Comparison of ENCODE assay signal across 1 cellular context in genomic region chr5:73338201-73339126, GRCh38.
TF ChIP-seq lines count a peak whose summit lies in the region.

No MANE protein-coding gene starts in this region.

TF ChIP-seq in HEK293, 187 proteins besides CTCF, POLR2A, EP300 and RAD21 (continued from another document and continues in another):
- TF ChIP-seq ZXDB (tag by site-specific recombination; IDR thresholded peaks at IDR 0.05) (0 out of 2 replicates have a peak, but pooled peaks have one; percentile 19), ZNF335 (tag by site-specific recombination; conservative IDR thresholded peaks at IDR 0.05) (peak; percentile 86), PRDM4 (tag by site-specific recombination; IDR thresholded peaks at IDR 0.05) (no peak; the same call in none of the 2 replicates), RBAK (tag by site-specific recombination; IDR thresholded peaks at IDR 0.05) (no peak), BCL6B (tag by site-specific recombination; IDR thresholded peaks at IDR 0.05) (peak; percentile 89), OVOL3 (tag by site-specific recombination; IDR thresholded peaks at IDR 0.05) (no peak), ZNF791 (tag by site-specific recombination; IDR thresholded peaks at IDR 0.05) (no peak), ZNF621 (tag by site-specific recombination; IDR thresholded peaks at IDR 0.05) (no peak), PRDM6 (tag by site-specific recombination; IDR thresholded peaks at IDR 0.05) (peak; percentile 45; the same call in 1 of the 2 replicates), TRIM28 (IDR thresholded peaks at IDR 0.05; ENCODE audit: borderline replicate concordance, low read length) (no peak), YY2 (tag by site-specific recombination; IDR thresholded peaks at IDR 0.05) (no peak), ZNF18 (tag by site-specific recombination; IDR thresholded peaks at IDR 0.05) (no peak), ZNF341 (tag by site-specific recombination; IDR thresholded peaks at IDR 0.05; ENCODE audit: low read depth) (no peak), ZNF391 (tag by site-specific recombination; IDR thresholded peaks at IDR 0.05; ENCODE audit: borderline replicate concordance, low read depth) (no peak), ZNF132 (tag by site-specific recombination; IDR thresholded peaks at IDR 0.05; ENCODE audit: borderline replicate concordance) (no peak), ZNF121 (tag by site-specific recombination; IDR thresholded peaks at IDR 0.05) (no peak), ZNF10 (tag by site-specific recombination; IDR thresholded peaks at IDR 0.05) (no peak), ZNF19 (tag by site-specific recombination; IDR thresholded peaks at IDR 0.05; ENCODE audit: low read depth) (no peak), ZBTB26 (tag by site-specific recombination; optimal IDR thresholded peaks at IDR 0.05) (no peak), ZNF248 (tag by site-specific recombination; IDR thresholded peaks at IDR 0.05) (no peak), PRDM2 (tag by site-specific recombination; IDR thresholded peaks at IDR 0.05; ENCODE audit: borderline replicate concordance) (no peak), ELK4 (IDR thresholded peaks at IDR 0.05; ENCODE audit: borderline replicate concordance, low read depth, low read length) (no peak), ZNF112 (tag by site-specific recombination; IDR thresholded peaks at IDR 0.05) (no peak), ZNF518A (tag by site-specific recombination; conservative IDR thresholded peaks at IDR 0.05; ENCODE audit: low read depth) (no peak), ZNF157 (tag by site-specific recombination; IDR thresholded peaks at IDR 0.05) (no peak), ZNF629 (tag by site-specific recombination; IDR thresholded peaks at IDR 0.05) (no peak), YY1 (tag by site-specific recombination; IDR thresholded peaks at IDR 0.05) (no peak), ZBTB1 (tag by site-specific recombination; IDR thresholded peaks at IDR 0.05) (no peak), ZNF704 (tag by site-specific recombination; IDR thresholded peaks at IDR 0.05) (no peak), BCL11A (tag by site-specific recombination; IDR thresholded peaks at IDR 0.05; ENCODE audit: low read depth) (no peak), ZSCAN30 (tag by site-specific recombination; IDR thresholded peaks at IDR 0.05) (no peak), ZNF513 (tag by site-specific recombination; IDR thresholded peaks at IDR 0.05) (no peak)
